Comparison of ENCODE assay signal across 29 cellular contexts in the genomic region with DNA sequence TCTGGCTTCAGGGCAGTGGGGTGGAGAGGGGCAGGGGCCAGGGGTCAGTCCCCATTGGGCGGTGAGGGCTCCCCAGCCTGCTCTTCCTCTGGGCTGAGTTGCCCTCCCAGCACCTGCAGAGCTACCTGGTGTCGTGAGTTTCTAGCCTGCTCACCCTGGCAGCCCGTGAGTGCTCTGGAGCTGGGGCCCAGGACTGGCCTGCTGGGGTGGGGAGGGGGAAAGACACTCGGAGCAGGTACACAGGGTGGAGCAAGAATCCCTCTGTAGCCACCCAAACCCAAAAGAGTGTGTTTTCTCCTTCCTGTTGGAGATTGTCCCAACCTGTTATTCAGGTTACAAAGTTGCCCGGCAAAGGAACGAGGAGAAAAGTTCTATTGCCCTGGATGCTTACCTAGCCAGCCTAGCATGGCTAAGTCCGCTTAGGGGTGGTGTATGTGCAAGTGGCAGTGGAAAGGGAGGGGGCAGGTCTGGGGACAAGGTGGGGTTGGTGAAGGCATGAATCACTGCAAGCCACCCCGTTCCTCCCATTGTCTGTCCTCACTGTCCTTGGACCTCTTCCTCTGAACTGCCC. TPM values are rescaled to one million over a fixed set of nuclear protein-coding genes. Genes with fewer than 3 reads are reported as not detected.
DNase-seq lines count a peak whose midpoint lies in the region; TF ChIP-seq lines count a peak whose summit lies in the region.
"Had no signal": no experiment of that assay in that cellular context is flagged by ENCODE, and none has a peak within 500 bp of the region (broad histone marks: within the 10 kb centered on the region; RNA-seq: fewer than 3 reads in every experiment).

No MANE protein-coding gene starts in this region.

- CTCF ChIA-PET in mammary epithelial cell (lab: Charles Lee; ENCODE audit: low non-redundant PET) = no interaction called here

- no peak overlapping the region for H2AFZ ChIP-seq in mammary epithelial cell (ENCODE audit: low read depth, low read length)
- H2AFZ ChIP-seq: hepatocyte had no signal

- peaks cover 5% of the 10 kb centered on the region for H3K27me3 Mint-ChIP-seq in neural crest cell (ENCODE audit: low read depth)
- peaks cover 15% of the 10 kb centered on the region for H3K27me3 Mint-ChIP-seq in type B pancreatic cell

- TF ChIP-seq CTCF in mammary epithelial cell (conservative IDR thresholded peaks at IDR 0.05 in 1 of 2, IDR thresholded peaks at IDR 0.05 in 1 of 2; ENCODE audit: extremely low read depth in 1 of 2, insufficient read depth in 1 of 2, low read depth in 1 of 2, low read length in 2 of 2) = no peak
- no peak for TF ChIP-seq CTCF in epithelial cell of esophagus (IDR thresholded peaks at IDR 0.05; ENCODE audit: insufficient read depth, low read depth, low read length, missing control alignments)
- no peak for TF ChIP-seq CTCF in neural crest cell (conservative IDR thresholded peaks at IDR 0.05)
- TF ChIP-seq CTCF in type B pancreatic cell (conservative IDR thresholded peaks at IDR 0.05) = no peak

- H3K9ac ChIP-seq in mammary epithelial cell (ENCODE audit: insufficient read depth, low read length) = no peak overlapping the region
- H3K9ac ChIP-seq: KMS-11 had no signal

- H3K36me3 Mint-ChIP-seq in neural crest cell (ENCODE audit: low read depth) (no peaks in the 10 kb centered on the region), type B pancreatic cell (no peaks in the 10 kb centered on the region)
- H3K36me3 Mint-ChIP-seq: brain; CD4-positive, alpha-beta memory T cell; naive thymus-derived CD8-positive, alpha-beta T cell had no signal

- no peaks in the 10 kb centered on the region for H3K27me3 ChIP-seq in mammary epithelial cell (ENCODE audit: insufficient read depth, low read length)
- H3K27me3 ChIP-seq: gastrocnemius medialis, hepatocyte had no signal

- H3K9me3 Mint-ChIP-seq in neural crest cell (no peaks in the 10 kb centered on the region), type B pancreatic cell (peaks cover 3% of the 10 kb centered on the region)
- H3K9me3 Mint-ChIP-seq: activated T-cell treated with anti-CD3 and anti-CD28 coated beads, Interleukin-2, amount 50 U/mL, for 4 hours; naive thymus-derived CD8-positive, alpha-beta T cell; T-helper 2 cell treated with Interferon-gamma antibody and Interleukin-4, amounts not matched to agents 5 μg/mL and 100 μg/mL, for 36 hours had no signal

- dilution Hi-C loops in mammary epithelial cell (cut with HindIII; ENCODE audit: low sequenced_read_pairs) = no loop called here

- H4K20me1 ChIP-seq in mammary epithelial cell (ENCODE audit: insufficient read depth, low read length) = no peaks in the 10 kb centered on the region

- peaks cover 4% of the 10 kb centered on the region for H3K4me1 Mint-ChIP-seq in neural crest cell
- peaks cover 11% of the 10 kb centered on the region for H3K4me1 Mint-ChIP-seq in type B pancreatic cell (ENCODE audit: unreplicated experiment)
- H3K4me1 Mint-ChIP-seq: brain; CD4-positive, alpha-beta memory T cell; naive thymus-derived CD8-positive, alpha-beta T cell had no signal

- intact Hi-C loops in mammary epithelial cell (cut with micrococcal nuclease) = no loop called here

- peak; percentile 31 to 71 for DNase-seq in T47D (ENCODE audit: low read depth in 1 of 2, low spot score in 1 of 2)
- no peak for DNase-seq in mammary epithelial cell
- DNase-seq in epithelial cell of esophagus (ENCODE audit: low read depth) = peak; percentile 37
- no peak for DNase-seq in neural crest cell (ENCODE audit: low read depth, low spot score)
- DNase-seq in type B pancreatic cell (ENCODE audit: extremely low spot score, unreplicated experiment) = no peak
- DNase-seq in NCI-H446 treated with DMSO at 0.1 percent for 48 hours (lab: John Stamatoyannopoulos, UW) = no peak
- no peak for DNase-seq in stimulated activated CD4-positive, alpha-beta T cell treated with anti-CD3 and anti-CD28 coated beads, Interleukin-4, amount 100 ng/mL, for 1 hour
- no peak for DNase-seq in SKM-1 (lab: John Stamatoyannopoulos, UW; ENCODE audit: unreplicated experiment)
- DNase-seq: 8988T; activated CD4-positive, alpha-beta T cell treated with anti-CD3 and anti-CD28 coated beads for 48 hours; activated CD8-positive, alpha-beta memory T cell treated with anti-CD3 and anti-CD28 coated beads for 24 hours; activated naive CD4-positive, alpha-beta T cell; activated T-cell treated with anti-CD3 and anti-CD28 coated beads, Interleukin-2, amount 50 U/mL, for 4 hours; CD4-positive, alpha-beta memory T cell; effector memory CD4-positive, alpha-beta T cell; gastrocnemius medialis; left cardiac atrium; mesenchymal stem cell; naive thymus-derived CD8-positive, alpha-beta T cell; NCI-H146; stimulated activated CD4-positive, alpha-beta T cell treated with anti-CD3 and anti-CD28 coated beads, Interleukin-2, amount 100 ng/mL, for 48 hours; WERI-Rb-1 had no signal

- no peak overlapping the region for H3K4me2 ChIP-seq in mammary epithelial cell (ENCODE audit: insufficient read depth, low read depth, low read length)
- H3K4me2 ChIP-seq: hepatocyte, KMS-11 had no signal

- H3K27ac ChIP-seq in mammary epithelial cell (ENCODE audit: insufficient read depth, low read depth, low read length) = no peak overlapping the region
- H3K27ac ChIP-seq: esophagus muscularis mucosa, gastrocnemius medialis, hepatocyte, KMS-11, WERI-Rb-1 had no signal

- no peaks in the 10 kb centered on the region for H3K36me3 ChIP-seq in mammary epithelial cell (ENCODE audit: insufficient read depth, low read length)
- H3K36me3 ChIP-seq: esophagus muscularis mucosa, gastrocnemius medialis, WERI-Rb-1 had no signal

- WGBS in mammary epithelial cell (ENCODE audit: low coverage, missing lambda C conversion rate) = 34% methylated on average over 6 of the region's 8 CpGs

- no TSS peak for BruUV-seq in mammary epithelial cell (replicated peaks; lab: Mats Ljungman, UMichigan)

- H3K4me1 ChIP-seq in mammary epithelial cell (ENCODE audit: insufficient read depth, low read length) = no peaks in the 10 kb centered on the region
- H3K4me1 ChIP-seq: gastrocnemius medialis had no signal

- in situ Hi-C loops in T47D (cut with HindIII; ENCODE audit: low pct_unique_long_range_greater_than_20kb, low sequenced_read_pairs) = no loop called here
- in situ Hi-C loops in mammary epithelial cell (cut with MboI; ENCODE audit: low sequenced_read_pairs in 2 of 2) = no loop called here

- no peak overlapping the region for H3K4me3 Mint-ChIP-seq in neural crest cell
- peak overlapping the region; percentile 65 for H3K4me3 Mint-ChIP-seq in type B pancreatic cell
- H3K4me3 Mint-ChIP-seq: activated T-cell treated with anti-CD3 and anti-CD28 coated beads, Interleukin-2, amount 50 U/mL, for 4 hours; brain; CD4-positive, alpha-beta memory T cell; naive thymus-derived CD8-positive, alpha-beta T cell; T-helper 2 cell treated with Interferon-gamma antibody and Interleukin-4, amounts not matched to agents 5 μg/mL and 100 μg/mL, for 36 hours had no signal

- no peaks in the 10 kb centered on the region for H3K9me3 ChIP-seq in mammary epithelial cell (replicated peaks; ENCODE audit: insufficient read depth, low read length)
- H3K9me3 ChIP-seq: esophagus muscularis mucosa, gastrocnemius medialis had no signal

- peak overlapping the region; percentile 27 for H3K27ac Mint-ChIP-seq in neural crest cell (ENCODE audit: unreplicated experiment)
- peak overlapping the region; percentile 85 for H3K27ac Mint-ChIP-seq in type B pancreatic cell
- H3K27ac Mint-ChIP-seq: brain; CD4-positive, alpha-beta memory T cell; naive thymus-derived CD8-positive, alpha-beta T cell; T-helper 2 cell treated with Interferon-gamma antibody and Interleukin-4, amounts not matched to agents 5 μg/mL and 100 μg/mL, for 36 hours had no signal

- H3K79me2 ChIP-seq in mammary epithelial cell (ENCODE audit: insufficient read depth, low read length) = no peaks in the 10 kb centered on the region
- H3K79me2 ChIP-seq: hepatocyte had no signal

- H3K4me3 ChIP-seq in mammary epithelial cell (replicated peaks in 1 of 3; ENCODE audit: insufficient read depth in 1 of 3, low read depth in 2 of 3, low read length in 3 of 3) (no peak overlapping the region), epithelial cell of esophagus (ENCODE audit: low read length) (peak overlapping the region; percentile 29)
- H3K4me3 ChIP-seq: esophagus muscularis mucosa, gastrocnemius medialis, hepatocyte had no signal

RNA-seq across cellular contexts. Expression of a gene that starts 8.9 kb away (rescaled TPM):
- not detected for total RNA-seq in mammary epithelial cell
- not detected for polyA plus RNA-seq in mammary epithelial cell
- not detected for polyA minus RNA-seq in mammary epithelial cell
- 0.35 TPM in 1 of 2 replicates, not detected in the other for total RNA-seq in neural crest cell
- total RNA-seq in type B pancreatic cell (ENCODE audit: low replicate concordance) = 7.4 and 7.6 TPM in 2 replicates
- total RNA-seq: activated T-cell treated with anti-CD3 and anti-CD28 coated beads, Interleukin-2, amount 50 U/mL, for 4 hours; CD4-positive, alpha-beta memory T cell; esophagus muscularis mucosa; left cardiac atrium; naive thymus-derived CD8-positive, alpha-beta T cell; NCI-H460; renal cortical epithelial cell had no signal
- polyA plus RNA-seq: CD4-positive, alpha-beta memory T cell; naive thymus-derived CD8-positive, alpha-beta T cell had no signal

Comparison
In these comparisons a context has a peak if more than half of its experiments do, and no peak if none do; other contexts are left out.
1. DNase-seq: peak in T47D (2 of 2) and epithelial cell of esophagus (single experiment); none in mammary epithelial cell (single experiment), neural crest cell (single experiment), type B pancreatic cell (single experiment), NCI-H446 treated with DMSO at 0.1 percent for 48 hours (single experiment), stimulated activated CD4-positive, alpha-beta T cell treated with anti-CD3 and anti-CD28 coated beads, Interleukin-4, amount 100 ng/mL, for 1 hour (single experiment) and SKM-1 (single experiment).